8 cellular contexts compared by ENCODE assay signal in the genomic region with DNA sequence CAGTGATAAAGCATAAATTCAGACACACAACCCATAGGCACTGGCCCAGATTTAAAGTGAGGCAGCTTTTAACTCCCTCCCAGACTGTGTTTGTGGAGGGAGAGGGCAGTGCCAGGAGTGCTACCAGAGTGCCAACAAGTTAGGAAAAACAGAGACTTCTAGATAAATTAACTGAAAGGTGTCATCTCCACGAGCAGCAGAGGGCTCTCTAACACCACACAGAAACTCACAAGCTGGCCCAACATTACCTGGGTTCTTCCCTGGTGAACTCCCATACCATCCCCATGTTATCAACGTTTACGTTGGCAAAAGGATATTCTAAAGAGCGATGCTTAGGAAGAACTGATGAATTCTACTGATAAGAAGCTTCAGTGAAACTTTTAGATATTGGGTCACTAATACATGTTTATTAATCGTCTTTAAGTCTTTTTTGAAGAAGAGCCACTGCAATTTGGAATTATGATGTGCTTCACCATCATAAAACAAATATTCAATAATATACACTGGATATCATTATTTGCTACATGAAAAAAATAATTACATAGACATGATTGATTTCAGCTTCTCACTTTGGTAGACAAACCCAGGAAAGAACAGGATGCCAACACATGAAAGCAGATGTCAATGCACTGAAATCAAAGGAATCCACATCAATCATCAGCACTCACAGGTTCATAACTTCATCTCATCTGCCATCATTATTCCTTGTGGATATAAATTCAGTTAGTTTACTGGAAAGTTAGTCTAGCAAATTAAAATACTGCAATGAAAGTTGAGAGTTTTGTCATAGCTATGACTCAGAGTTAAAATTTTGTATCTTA.
A peak's percentile ranks its signal among the peaks of the same experiment; 100 is the strongest.
DNase-seq lines count a peak whose midpoint lies in the region; ATAC-seq and TF ChIP-seq lines count a peak whose summit lies in the region.

No MANE protein-coding gene starts in this region.

- H3K9me3 Mint-ChIP-seq in activated naive CD4-positive, alpha-beta T cell treated with anti-CD3 and anti-CD28 coated beads, Interleukin-2, amount 10 ng/mL, durations not matched to agents 7 days and 5 days, result no peaks in the 10 kb centered on the region

- peak overlapping the region; percentile 48 for H3K4me2 ChIP-seq in OCI-LY3 (ENCODE audit: low read length)

- DNase-seq in EL (peak; percentile 41), HT1080 (ENCODE audit: low read depth) (peak; percentile 48), left ventricle myocardium inferior (no peak), retinal pigment epithelial cell (ENCODE audit: low read depth) (no peak), epidermal melanocyte (ENCODE audit: insufficient read length, low spot score) (no peak)
- DNase-seq in activated naive CD4-positive, alpha-beta T cell treated with anti-CD3 and anti-CD28 coated beads, Interleukin-2, amount 10 ng/mL, durations not matched to agents 7 days and 5 days, result peak; percentile 70

- TF ChIP-seq CTCF in OCI-LY3 (IDR thresholded peaks at IDR 0.05; ENCODE audit: low read depth, low read length) (peak; percentile 82), left ventricle myocardium inferior (IDR thresholded peaks at IDR 0.05; ENCODE audit: borderline replicate concordance) (peak; percentile 76), retinal pigment epithelial cell (conservative IDR thresholded peaks at IDR 0.05; ENCODE audit: low read depth, low read length) (peak; percentile 60)

- H3K4me3 ChIP-seq in OCI-LY3 (ENCODE audit: low read length) (no peak overlapping the region), left ventricle myocardium inferior (peak overlapping the region; percentile 68), retinal pigment epithelial cell (ENCODE audit: low read length) (no peak overlapping the region)

- no peak overlapping the region for H3K9ac ChIP-seq in OCI-LY3 (ENCODE audit: low read length)

- peaks cover 52% of the 10 kb centered on the region for H3K4me1 Mint-ChIP-seq in activated naive CD4-positive, alpha-beta T cell treated with anti-CD3 and anti-CD28 coated beads, Interleukin-2, amount 10 ng/mL, durations not matched to agents 7 days and 5 days

- H3K27ac ChIP-seq in OCI-LY3 (ENCODE audit: low read length), result no peak overlapping the region
- H3K27ac ChIP-seq in left ventricle myocardium inferior (replicated peaks), result peak overlapping the region; percentile 91

- H3K27me3 Mint-ChIP-seq in activated naive CD4-positive, alpha-beta T cell treated with anti-CD3 and anti-CD28 coated beads, Interleukin-2, amount 10 ng/mL, durations not matched to agents 7 days and 5 days, result no peaks in the 10 kb centered on the region

- H3K9me3 ChIP-seq in OCI-LY3 (ENCODE audit: insufficient read depth, low read length) (no peaks in the 10 kb centered on the region), left ventricle myocardium inferior (replicated peaks) (no peaks in the 10 kb centered on the region)

- intact Hi-C loops in left ventricle myocardium inferior (cut with micrococcal nuclease), result loop anchor here (2.0 to 10.0 kb wide), 2 partner anchors 114 to 206 kb away; no protein-coding TSS in a partner anchor

- H3K36me3 ChIP-seq in OCI-LY3 (replicated peaks; ENCODE audit: low read depth, low read length) (no peaks in the 10 kb centered on the region), left ventricle myocardium inferior (no peaks in the 10 kb centered on the region)

- H3K36me3 Mint-ChIP-seq in activated naive CD4-positive, alpha-beta T cell treated with anti-CD3 and anti-CD28 coated beads, Interleukin-2, amount 10 ng/mL, durations not matched to agents 7 days and 5 days, result peaks cover 60% of the 10 kb centered on the region

- H3K27me3 ChIP-seq in OCI-LY3 (ENCODE audit: low read depth, low read length) (0 out of 2 replicates have a peak, but pooled peaks cover 3% of the 10 kb centered on the region), left ventricle myocardium inferior (ENCODE audit: low read depth) (no peaks in the 10 kb centered on the region)

- H4K20me1 ChIP-seq in OCI-LY3 (ENCODE audit: insufficient read depth, low read length), result no peaks in the 10 kb centered on the region

- ATAC-seq in HG03175 (IDR thresholded peaks at IDR 0.05; ENCODE audit: unreplicated experiment), result no peak

- H3K27ac Mint-ChIP-seq in activated naive CD4-positive, alpha-beta T cell treated with anti-CD3 and anti-CD28 coated beads, Interleukin-2, amount 10 ng/mL, durations not matched to agents 7 days and 5 days, result peak overlapping the region; percentile 53

- H2AFZ ChIP-seq in OCI-LY3 (ENCODE audit: low read depth, low read length), result no peak overlapping the region

- H3K4me3 Mint-ChIP-seq in activated naive CD4-positive, alpha-beta T cell treated with anti-CD3 and anti-CD28 coated beads, Interleukin-2, amount 10 ng/mL, durations not matched to agents 7 days and 5 days, result peak overlapping the region; percentile 88

- CTCF ChIA-PET in activated naive CD4-positive, alpha-beta T cell treated with anti-CD3 and anti-CD28 coated beads, Interleukin-2, amount 10 ng/mL, durations not matched to agents 7 days and 5 days (lab: Charles Lee), result interaction anchor here (0.9 to 8.1 kb wide), 12 partner anchors 12 to 437 kb away, joined by 3 to 166 read pairs (median 3); no protein-coding TSS in a partner anchor

- H3K4me1 ChIP-seq in OCI-LY3 (ENCODE audit: low read length) (peaks cover 26% of the 10 kb centered on the region), left ventricle myocardium inferior (peaks cover 83% of the 10 kb centered on the region)

- no peaks in the 10 kb centered on the region for H3K79me2 ChIP-seq in OCI-LY3 (ENCODE audit: low read length)

Comparison
In these comparisons a context has a peak if more than half of its experiments do, and no peak if none do; other contexts are left out.
1. DNase-seq: peak in EL (single experiment), HT1080 (single experiment) and activated naive CD4-positive, alpha-beta T cell treated with anti-CD3 and anti-CD28 coated beads, Interleukin-2, amount 10 ng/mL, durations not matched to agents 7 days and 5 days (single experiment); none in left ventricle myocardium inferior (single experiment), retinal pigment epithelial cell (single experiment) and epidermal melanocyte (single experiment).
2. Peak in every context shown above with its lines, with median percentiles within 50 percentile points of each other: CTCF ChIP-seq.